ENCODE assay signal across 16 cellular contexts in the genomic region with DNA sequence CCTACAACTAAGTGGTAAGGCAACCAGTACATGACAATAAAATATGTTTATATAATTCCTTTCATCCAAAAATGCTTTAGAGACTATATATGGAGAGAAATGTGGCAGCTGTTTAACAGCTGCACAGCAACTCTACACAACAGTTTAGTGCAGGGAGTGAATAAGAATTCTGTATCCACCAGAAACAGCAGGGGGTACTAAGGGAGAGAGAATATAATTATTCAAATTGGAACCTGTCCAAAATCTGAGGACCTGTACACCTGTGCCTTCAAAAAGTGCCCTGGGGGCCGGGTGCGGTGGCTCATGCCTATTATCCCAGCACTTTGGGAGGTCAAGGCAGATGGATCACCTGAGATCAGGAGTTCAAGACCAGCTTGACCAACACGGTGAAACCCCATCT. TPM values are rescaled to one million over a fixed set of nuclear protein-coding genes. Genes with fewer than 3 reads are reported as not detected.
DNase-seq lines count a peak whose midpoint lies in the region.
"Had no signal": no experiment of that assay in that cellular context is flagged by ENCODE, and none has a peak within 500 bp of the region (broad histone marks: within the 10 kb centered on the region; RNA-seq: fewer than 3 reads in every experiment).

No MANE protein-coding gene starts in this region.

- DNase-seq in NCI-H1436 (lab: John Stamatoyannopoulos, UW), result peak; percentile 10
- DNase-seq in NCI-H1436 treated with DMSO at 0.1 percent for 48 hours (lab: John Stamatoyannopoulos, UW), result no peak
- peak; percentile 85 for DNase-seq in NCI-H1417 treated with DMSO at 0.1 percent for 48 hours (lab: John Stamatoyannopoulos, UW)
- peak; percentile 71 for DNase-seq in NCI-H345 treated with DMSO at 0.1 percent for 48 hours (lab: John Stamatoyannopoulos, UW; ENCODE audit: unreplicated experiment)
- DNase-seq in myocyte (ENCODE audit: low read depth), result peak; percentile 6
- no peak for DNase-seq in NCI-H446 (lab: John Stamatoyannopoulos, UW)
- no peak for DNase-seq in activated CD8-positive, alpha-beta memory T cell treated with anti-CD3 and anti-CD28 coated beads for 24 hours
- DNase-seq in activated CD4-positive, CD25-positive, alpha-beta regulatory T cell (lab: John Stamatoyannopoulos, UW), result no peak
- DNase-seq: C1 segment of cervical spinal cord, DMS53, HFFc6, NCI-H774, Right ventricle myocardium superior, SK-N-SH, T-helper 1 cell, T1000 had no signal

RNA-seq across cellular contexts. Expression of a gene that starts 49.6 kb away (rescaled TPM):
- total RNA-seq in myocyte, result 15.3 and 16.0 TPM in 2 replicates
- 28.6 TPM for polyA plus RNA-seq in myocyte (2012)

RNA-seq across cellular contexts. Expression of a gene that starts 49.6 kb away (rescaled TPM):
- total RNA-seq in myocyte, result 45.3 and 69.0 TPM in 2 replicates
- 57.5 TPM for polyA plus RNA-seq in myocyte (2012)

Comparison
In these comparisons a context has a peak if more than half of its experiments do, and no peak if none do; other contexts are left out.
1. DNase-seq: peak in NCI-H1436 (single experiment), NCI-H1417 treated with DMSO at 0.1 percent for 48 hours (single experiment), NCI-H345 treated with DMSO at 0.1 percent for 48 hours (single experiment) and myocyte (single experiment); none in NCI-H1436 treated with DMSO at 0.1 percent for 48 hours (single experiment), NCI-H446 (0 of 2), activated CD8-positive, alpha-beta memory T cell treated with anti-CD3 and anti-CD28 coated beads for 24 hours (single experiment) and activated CD4-positive, CD25-positive, alpha-beta regulatory T cell (0 of 4).